ENCODE assay signal across 17 cellular contexts in the genomic region with DNA sequence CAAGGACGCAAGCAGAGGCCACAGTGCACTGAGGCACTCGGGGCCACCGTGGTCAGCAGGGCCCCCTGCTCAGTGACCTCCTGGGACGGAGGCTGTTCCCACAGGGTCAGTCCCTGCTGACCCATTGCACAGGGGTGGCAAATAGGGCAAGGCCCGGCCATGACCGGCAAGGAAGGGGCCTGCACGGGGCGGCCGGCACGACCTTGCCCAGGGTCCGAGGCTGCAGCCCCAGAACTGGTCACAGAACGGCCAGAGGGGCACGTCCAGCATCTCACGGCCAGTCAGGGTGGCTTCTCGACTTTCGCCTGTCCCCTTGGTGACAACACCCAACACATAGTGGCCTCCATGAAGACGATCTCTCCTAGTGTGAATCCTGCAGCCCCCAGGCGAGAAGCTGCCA. TPM values are rescaled to one million over a fixed set of nuclear protein-coding genes. Genes with fewer than 3 reads are reported as not detected.
DNase-seq lines count a peak whose midpoint lies in the region; ATAC-seq, FAIRE-seq and TF ChIP-seq lines count a peak whose summit lies in the region.
"Had no signal": no experiment of that assay in that cellular context is flagged by ENCODE, and none has a peak within 500 bp of the region (broad histone marks: within the 10 kb centered on the region; RNA-seq: fewer than 3 reads in every experiment).

No MANE protein-coding gene starts in this region.

- no peak for TF ChIP-seq POLR2A in Peyer's patch (IDR thresholded peaks at IDR 0.05)

- H3K27ac ChIP-seq in right atrium auricular region (no peak overlapping the region), kidney (ENCODE audit: low read depth in 2 of 2, low read length in 2 of 2) (no peak overlapping the region), aorta (ENCODE audit: low read depth in 1 of 2, low read length in 2 of 2) (no peak overlapping the region), Peyer's patch (no peak overlapping the region)
- H3K27ac ChIP-seq: BLaER1 treated with 17β-estradiol and CSF1 and Interleukin-3, amounts not matched to agents 10 nM and 100 nM had no signal

- TF ChIP-seq CTCF in right atrium auricular region (IDR thresholded peaks at IDR 0.05) (no peak), kidney (IDR thresholded peaks at IDR 0.05; ENCODE audit: borderline replicate concordance, extremely low read depth, insufficient read depth) (no peak), Peyer's patch (IDR thresholded peaks at IDR 0.05) (no peak)

- H3K4me3 ChIP-seq in right atrium auricular region (no peak overlapping the region), kidney (ENCODE audit: low read length in 2 of 2) (no peak overlapping the region), aorta (ENCODE audit: low read length in 2 of 2) (no peak overlapping the region), Peyer's patch (no peak overlapping the region)
- H3K4me3 ChIP-seq: BLaER1 treated with 17β-estradiol and CSF1 and Interleukin-3, amounts not matched to agents 10 nM and 100 nM; HAP-1 had no signal

- ATAC-seq in left ventricle myocardium superior: no peak
- no peak for ATAC-seq in aorta (ENCODE audit: low FRiP score)

- H3K9me3 ChIP-seq in right atrium auricular region (no peaks in the 10 kb centered on the region), kidney (ENCODE audit: control insufficient read depth in 1 of 2, low read length in 2 of 2) (no peaks in the 10 kb centered on the region), aorta (ENCODE audit: control insufficient read depth, low read length) (no peaks in the 10 kb centered on the region), Peyer's patch (no peaks in the 10 kb centered on the region)
- H3K9me3 ChIP-seq: HAP-1 had no signal

- no peak overlapping the region for H3K9ac ChIP-seq in kidney (ENCODE audit: low read length in 2 of 2)
- H3K9ac ChIP-seq: BLaER1 treated with 17β-estradiol and CSF1 and Interleukin-3, amounts not matched to agents 10 nM and 100 nM had no signal

- 86% methylated on average over 18 of the region's 18 CpGs for WGBS in aorta, 2 donors

- H3K4me1 ChIP-seq in right atrium auricular region: no peaks in the 10 kb centered on the region
- H3K4me1 ChIP-seq in kidney (ENCODE audit: control insufficient read depth in 1 of 2, insufficient read depth in 1 of 2, low read depth in 1 of 2, low read length in 2 of 2): no peaks in the 10 kb centered on the region
- H3K4me1 ChIP-seq in aorta (ENCODE audit: control insufficient read depth in 1 of 2, insufficient read depth in 2 of 2, low read length in 2 of 2): no peaks in the 10 kb centered on the region
- H3K4me1 ChIP-seq in Peyer's patch: no peaks in the 10 kb centered on the region
- H3K4me1 ChIP-seq: BLaER1 treated with 17β-estradiol and CSF1 and Interleukin-3, amounts not matched to agents 10 nM and 100 nM; HAP-1 had no signal

- peak; percentile 10 for DNase-seq in left ventricle myocardium superior
- no peak for DNase-seq in right atrium auricular region (ENCODE audit: low spot score)
- peak; percentile 61 for DNase-seq in kidney
- DNase-seq in posterior vena cava (ENCODE audit: low spot score): peak; percentile 68
- peak; percentile 31 to 64 for DNase-seq in aorta
- DNase-seq in head of caudate nucleus: no peak
- no peak for DNase-seq in RKO (ENCODE audit: low spot score)
- DNase-seq in Peyer's patch: no peak
- DNase-seq: 8988T; CD4-positive, CD25-positive, alpha-beta regulatory T cell; DMS53; GF-D8; GOT3 had no signal

- no peaks in the 10 kb centered on the region for H3K27me3 ChIP-seq in right atrium auricular region
- H3K27me3 ChIP-seq in aorta (ENCODE audit: control insufficient read depth in 1 of 2, insufficient read depth in 2 of 2, low read length in 1 of 2): no peaks in the 10 kb centered on the region
- H3K27me3 ChIP-seq in Peyer's patch: no peaks in the 10 kb centered on the region
- H3K27me3 ChIP-seq: BLaER1 treated with 17β-estradiol and CSF1 and Interleukin-3, amounts not matched to agents 10 nM and 100 nM had no signal

- H3K36me3 ChIP-seq in right atrium auricular region (no peaks in the 10 kb centered on the region), kidney (ENCODE audit: control insufficient read depth in 1 of 2, insufficient read depth in 2 of 2, low read length in 2 of 2) (no peaks in the 10 kb centered on the region), aorta (ENCODE audit: control insufficient read depth in 1 of 2, insufficient read depth in 2 of 2, low read length in 1 of 2) (no peaks in the 10 kb centered on the region), Peyer's patch (no peaks in the 10 kb centered on the region)
- H3K36me3 ChIP-seq: BLaER1 treated with 17β-estradiol and CSF1 and Interleukin-3, amounts not matched to agents 10 nM and 100 nM; HAP-1 had no signal

- no peak for FAIRE-seq in kidney (lab: Jason Lieb, UNC)
- FAIRE-seq: GM19239, HTR-8/SVneo had no signal

- intact Hi-C loops in left ventricle myocardium superior (cut with micrococcal nuclease) (no loop called here), kidney (cut with DNase I) (no loop called here), posterior vena cava (cut with DNase I) (no loop called here), aorta (cut with DNase I) (no loop called here), head of caudate nucleus (cut with DNase I) (no loop called here)

RNA-seq across cellular contexts. Expression of a gene that starts 27.6 kb away (rescaled TPM):
- total RNA-seq in left ventricle myocardium superior (not detected), right atrium auricular region (not detected), kidney (4.6 TPM), posterior vena cava (not detected), aorta (not detected), Peyer's patch (not detected)
- polyA plus RNA-seq in kidney (ENCODE audit: insufficient read depth, low read depth, low replicate concordance) (1.5 TPM), aorta (not detected)
- total RNA-seq: CD4-positive, CD25-positive, alpha-beta regulatory T cell had no signal
- polyA plus RNA-seq: CD4-positive, CD25-positive, alpha-beta regulatory T cell had no signal

RNA-seq across cellular contexts. Expression of a gene that starts 31.9 kb away (rescaled TPM):
- total RNA-seq in left ventricle myocardium superior: 204 TPM
- 100 to 1,000 TPM; 232 to 243 TPM for total RNA-seq in right atrium auricular region
- total RNA-seq in kidney: 119 TPM
- polyA plus RNA-seq in kidney (ENCODE audit: insufficient read depth, low read depth, low replicate concordance): 310 TPM
- total RNA-seq in posterior vena cava: 100 to 1,000 TPM in 1 of 2 donors, 10 to 100 TPM in 1; 93.3 to 127 TPM
- total RNA-seq in aorta: 10 to 100 TPM; 83.7 to 94.0 TPM
- polyA plus RNA-seq in aorta: 100 to 1,000 TPM; 415 to 787 TPM
- 100 to 1,000 TPM in 3 of 4 donors, 10 to 100 TPM in 1; 57.3 to 113 (median 104) TPM for total RNA-seq in Peyer's patch

Comparison
In these comparisons a context has a peak if more than half of its experiments do, and no peak if none do; other contexts are left out.
1. DNase-seq: peak in left ventricle myocardium superior (single experiment), kidney (single experiment), posterior vena cava (single experiment) and aorta (2 of 2); none in right atrium auricular region (single experiment), head of caudate nucleus (0 of 42), RKO (single experiment) and Peyer's patch (0 of 3).